In the genomic region with DNA sequence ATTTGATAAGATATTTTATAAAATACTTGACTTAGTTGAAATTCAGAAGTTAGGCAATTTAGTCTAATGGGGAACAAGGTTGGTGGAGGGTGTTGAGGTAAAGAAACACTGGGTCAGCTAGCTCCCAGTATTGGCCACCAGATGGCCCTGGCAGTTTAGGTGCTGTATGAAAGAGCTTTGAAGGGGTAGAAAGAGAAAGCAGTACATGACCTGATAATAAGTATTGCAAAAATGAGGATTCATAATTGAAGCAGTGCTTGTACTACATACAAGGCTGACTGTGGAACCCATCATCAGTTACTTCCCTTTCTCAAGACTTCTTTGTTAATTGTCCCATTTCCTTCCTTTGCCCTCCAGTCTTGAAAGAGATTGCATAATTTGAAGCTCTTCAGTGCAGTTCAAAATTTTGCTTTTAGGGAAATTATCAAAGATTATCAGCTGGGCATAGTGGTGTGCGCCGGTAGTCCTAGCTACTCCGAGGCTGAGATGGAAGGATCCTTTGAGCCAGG, we compare ENCODE assay signal across 9 cellular contexts. TPM values are rescaled to one million over a fixed set of nuclear protein-coding genes. Genes with fewer than 3 reads are reported as not detected.
DNase-seq lines count a peak whose midpoint lies in the region; ATAC-seq and TF ChIP-seq lines count a peak whose summit lies in the region.
"Had no signal": no experiment of that assay in that cellular context is flagged by ENCODE, and none has a peak within 500 bp of the region (broad histone marks: within the 10 kb centered on the region; RNA-seq: fewer than 3 reads in every experiment).

No MANE protein-coding gene starts in this region.

- peak overlapping the region; percentile 64 for H3K4ac ChIP-seq in trophoblast cell (ENCODE audit: low read depth, low read length)

- no peak overlapping the region for H4K91ac ChIP-seq in trophoblast cell (ENCODE audit: low read depth, low read length)

- no CpG with 5 or more reads among the region's 3 CpGs for WGBS in trophoblast cell (ENCODE audit: extremely low coverage, insufficient coverage, insufficient read length)

- peak; percentile 64 for TF ChIP-seq RAD21 in Ishikawa (IDR thresholded peaks at IDR 0.05; ENCODE audit: low read depth)

- no peaks in the 10 kb centered on the region for H3K9me3 ChIP-seq in SJCRH30 (replicated peaks)
- H3K9me3 ChIP-seq in trophoblast cell (ENCODE audit: insufficient read depth, low read depth, low read length): no peaks in the 10 kb centered on the region

- no peak overlapping the region for H2BK5ac ChIP-seq in trophoblast cell (ENCODE audit: low read depth, low read length, poor library complexity)

- H3K9ac ChIP-seq in trophoblast cell (ENCODE audit: low read length): no peak overlapping the region

- H3K18ac ChIP-seq in trophoblast cell (ENCODE audit: low read length): no peak overlapping the region

- H3K4me2 ChIP-seq in trophoblast cell (ENCODE audit: low read length): no peak overlapping the region

- TF ChIP-seq EP300 in Ishikawa (IDR thresholded peaks at IDR 0.05; ENCODE audit: borderline replicate concordance): no peak

- DNase-seq in EH (ENCODE audit: low read depth) (peak; percentile 52), SJCRH30 (peak; percentile 38 to 72), fibroblast of gingiva (ENCODE audit: low read depth) (peak; percentile 8), trophoblast cell (peak; percentile 26 to 64), NCI-H187 (lab: John Stamatoyannopoulos, UW) (no peak)
- DNase-seq: activated B cell treated with CpG ODN at 0.5 μM for 24 hours had no signal

- no peak overlapping the region for H3K14ac ChIP-seq in trophoblast cell (ENCODE audit: low read length)

- no peak for ATAC-seq in HG02981 (IDR thresholded peaks at IDR 0.05; ENCODE audit: unreplicated experiment)
- ATAC-seq in HG02678 (IDR thresholded peaks at IDR 0.05; ENCODE audit: unreplicated experiment): no peak

- no peak overlapping the region for H2AFZ ChIP-seq in trophoblast cell (ENCODE audit: insufficient read depth, low read length, poor library complexity)

- H3K79me1 ChIP-seq in trophoblast cell (ENCODE audit: low read length): no peaks in the 10 kb centered on the region

- peaks cover 14% of the 10 kb centered on the region for H3K79me2 ChIP-seq in trophoblast cell (ENCODE audit: control insufficient read depth, insufficient read depth, low read length, poor library complexity)

- H4K12ac ChIP-seq in trophoblast cell (ENCODE audit: low read depth, low read length): no peak overlapping the region

- no peaks in the 10 kb centered on the region for H3K27me3 ChIP-seq in SJCRH30
- no peaks in the 10 kb centered on the region for H3K27me3 ChIP-seq in trophoblast cell (ENCODE audit: insufficient read depth, low read length)

- H3K27ac ChIP-seq in SJCRH30 (no peak overlapping the region; the same call in 1 of the 2 replicates), trophoblast cell (ENCODE audit: low read depth, low read length) (no peak overlapping the region)

- peaks cover 5% of the 10 kb centered on the region; the same call in 1 of the 2 replicates for H3K4me1 ChIP-seq in SJCRH30
- H3K4me1 ChIP-seq in trophoblast cell (ENCODE audit: control insufficient read depth in 1 of 2, insufficient read depth in 2 of 2, low read length in 2 of 2): peaks cover 0 to 7% of the 10 kb centered on the region in 2 experiments

- no peak overlapping the region for H3K4me3 ChIP-seq in SJCRH30
- H3K4me3 ChIP-seq in trophoblast cell (ENCODE audit: low read depth, low read length): no peak overlapping the region

- no peak overlapping the region for H3K23ac ChIP-seq in trophoblast cell (ENCODE audit: low read length)

- H3K36me3 ChIP-seq in SJCRH30 (no peaks in the 10 kb centered on the region; the same call in 1 of the 2 replicates), trophoblast cell (ENCODE audit: control insufficient read depth in 1 of 2, insufficient read depth in 2 of 2, low read length in 2 of 2) (no peaks in the 10 kb centered on the region)

- H2BK12ac ChIP-seq in trophoblast cell (ENCODE audit: low read length): no peak overlapping the region

- no peak overlapping the region for H2BK120ac ChIP-seq in trophoblast cell (ENCODE audit: insufficient read depth, low read length, poor library complexity)

- no peak overlapping the region for H2AK5ac ChIP-seq in trophoblast cell (ENCODE audit: low read length)

- no peak overlapping the region for H4K8ac ChIP-seq in trophoblast cell (ENCODE audit: low read depth, low read length)

TF ChIP-seq in Ishikawa, 13 proteins besides CTCF, POLR2A, EP300 and RAD21:
- TF ChIP-seq CEBPB (IDR thresholded peaks at IDR 0.05): peak; percentile 14; the same call in 1 of the 2 replicates
- no peak for TF ChIP-seq FOXM1 (IDR thresholded peaks at IDR 0.05; ENCODE audit: borderline replicate concordance, low read depth)
- no peak for TF ChIP-seq TAF1 (IDR thresholded peaks at IDR 0.05; ENCODE audit: low read depth)
- TF ChIP-seq, protein P1, sequence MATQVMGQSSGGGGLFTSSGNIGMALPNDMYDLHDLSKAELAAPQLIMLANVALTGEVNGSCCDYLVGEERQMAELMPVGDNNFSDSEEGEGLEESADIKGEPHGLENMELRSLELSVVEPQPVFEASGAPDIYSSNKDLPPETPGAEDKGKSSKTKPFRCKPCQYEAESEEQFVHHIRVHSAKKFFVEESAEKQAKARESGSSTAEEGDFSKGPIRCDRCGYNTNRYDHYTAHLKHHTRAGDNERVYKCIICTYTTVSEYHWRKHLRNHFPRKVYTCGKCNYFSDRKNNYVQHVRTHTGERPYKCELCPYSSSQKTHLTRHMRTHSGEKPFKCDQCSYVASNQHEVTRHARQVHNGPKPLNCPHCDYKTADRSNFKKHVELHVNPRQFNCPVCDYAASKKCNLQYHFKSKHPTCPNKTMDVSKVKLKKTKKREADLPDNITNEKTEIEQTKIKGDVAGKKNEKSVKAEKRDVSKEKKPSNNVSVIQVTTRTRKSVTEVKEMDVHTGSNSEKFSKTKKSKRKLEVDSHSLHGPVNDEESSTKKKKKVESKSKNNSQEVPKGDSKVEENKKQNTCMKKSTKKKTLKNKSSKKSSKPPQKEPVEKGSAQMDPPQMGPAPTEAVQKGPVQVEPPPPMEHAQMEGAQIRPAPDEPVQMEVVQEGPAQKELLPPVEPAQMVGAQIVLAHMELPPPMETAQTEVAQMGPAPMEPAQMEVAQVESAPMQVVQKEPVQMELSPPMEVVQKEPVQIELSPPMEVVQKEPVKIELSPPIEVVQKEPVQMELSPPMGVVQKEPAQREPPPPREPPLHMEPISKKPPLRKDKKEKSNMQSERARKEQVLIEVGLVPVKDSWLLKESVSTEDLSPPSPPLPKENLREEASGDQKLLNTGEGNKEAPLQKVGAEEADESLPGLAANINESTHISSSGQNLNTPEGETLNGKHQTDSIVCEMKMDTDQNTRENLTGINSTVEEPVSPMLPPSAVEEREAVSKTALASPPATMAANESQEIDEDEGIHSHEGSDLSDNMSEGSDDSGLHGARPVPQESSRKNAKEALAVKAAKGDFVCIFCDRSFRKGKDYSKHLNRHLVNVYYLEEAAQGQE (IDR thresholded peaks at IDR 0.05; ENCODE audit: low read depth): no peak
- no peak for TF ChIP-seq TEAD4 (IDR thresholded peaks at IDR 0.05)
- no peak for TF ChIP-seq TCF12 (IDR thresholded peaks at IDR 0.05; ENCODE audit: low read depth)
- no peak for TF ChIP-seq CREB1 (IDR thresholded peaks at IDR 0.05; ENCODE audit: low read depth)
- no peak for TF ChIP-seq EGR1 (IDR thresholded peaks at IDR 0.05)
- TF ChIP-seq ZBTB7A (IDR thresholded peaks at IDR 0.05; ENCODE audit: low read depth): no peak

RNA-seq across cellular contexts. Expression of a gene that starts 29.4 kb away (rescaled TPM):
- total RNA-seq in SJCRH30 (2014; rRNA removed; shearing (Covaris generic)): 12.4 and 14.7 TPM in 2 replicates
- polyA plus RNA-seq in trophoblast cell (2013): 81.0 and 87.7 TPM in 2 replicates

Comparison
In these comparisons a context has a peak if more than half of its experiments do, and no peak if none do; other contexts are left out.
1. DNase-seq: peak in EH (single experiment), SJCRH30 (2 of 2), fibroblast of gingiva (single experiment) and trophoblast cell (2 of 2); none in NCI-H187 (0 of 2).